21 cellular contexts compared by ENCODE assay signal in genomic region chr11:60852060-60852638, GRCh38. TPM values are rescaled to one million over a fixed set of nuclear protein-coding genes. Genes with fewer than 3 reads are reported as not detected.
DNase-seq lines count a peak whose midpoint lies in the region; ATAC-seq and TF ChIP-seq lines count a peak whose summit lies in the region.
"Had no signal": no experiment of that assay in that cellular context is flagged by ENCODE, and none has a peak within 500 bp of the region (broad histone marks: within the 10 kb centered on the region; RNA-seq: fewer than 3 reads in every experiment).

No MANE protein-coding gene starts in this region.

- H3K4me1 ChIP-seq in Peyer's patch (peaks cover 0 to 3% (median 0%) of the 10 kb centered on the region in 4 donors), iPS DF 6.9 (ENCODE audit: control insufficient read depth, insufficient read depth, low read length) (peaks cover 2% of the 10 kb centered on the region; the same call in 1 of the 2 replicates), muscle layer of duodenum (ENCODE audit: control insufficient read depth in 1 of 2, insufficient read depth in 2 of 2, low read length in 2 of 2) (no peaks in the 10 kb centered on the region), mammary epithelial cell (ENCODE audit: insufficient read depth, low read length) (no peaks in the 10 kb centered on the region)
- H3K4me1 ChIP-seq: psoas muscle had no signal

- no peak overlapping the region for H3K4me2 ChIP-seq in mammary epithelial cell (ENCODE audit: insufficient read depth, low read depth, low read length)
- H3K4me2 ChIP-seq: BLaER1 had no signal

- in situ Hi-C loops in mammary epithelial cell (cut with MboI; ENCODE audit: low sequenced_read_pairs in 2 of 2) = no loop called here

- WGBS in iPS DF 6.9 (ENCODE audit: insufficient coverage, insufficient read length) = no CpG with 5 or more reads among the region's 36 CpGs
- WGBS in mammary epithelial cell (ENCODE audit: low coverage, missing lambda C conversion rate) = 86% methylated on average over 36 of the region's 36 CpGs

- H3K4me3 Mint-ChIP-seq in Calu3 (ENCODE audit: low read depth, unreplicated experiment) = peak overlapping the region; percentile 52
- H3K4me3 Mint-ChIP-seq: memory B cell, nephron had no signal

- H3K27ac Mint-ChIP-seq in Calu3 (ENCODE audit: unreplicated experiment) = no peak overlapping the region
- H3K27ac Mint-ChIP-seq: memory B cell, nephron had no signal

- peaks cover 0 to 36% (median 0%) of the 10 kb centered on the region in 3 donors for H3K36me3 ChIP-seq in Peyer's patch
- H3K36me3 ChIP-seq in iPS DF 6.9 (ENCODE audit: control insufficient read depth, insufficient read depth, low read length) = peaks cover 21% of the 10 kb centered on the region
- peaks cover 19 to 53% of the 10 kb centered on the region in 2 donors for H3K36me3 ChIP-seq in muscle layer of duodenum (ENCODE audit: control insufficient read depth in 1 of 2, insufficient read depth in 2 of 2, low read length in 2 of 2)
- H3K36me3 ChIP-seq in mammary epithelial cell (ENCODE audit: insufficient read depth, low read length) = peaks cover 2% of the 10 kb centered on the region

- H3K4me3 ChIP-seq in Peyer's patch (peak overlapping the region in 3 of 4 donors; percentile 18 to 63 (median 59)), iPS DF 6.9 (ENCODE audit: low read length) (peak overlapping the region; percentile 12; the same call in 1 of the 2 replicates), muscle layer of duodenum (ENCODE audit: low read depth in 1 of 2, low read length in 2 of 2) (peak overlapping the region; percentile 2 to 26), mammary epithelial cell (replicated peaks in 1 of 3; ENCODE audit: insufficient read depth in 1 of 3, low read depth in 2 of 3, low read length in 3 of 3) (no peak overlapping the region)
- H3K4me3 ChIP-seq: BLaER1, psoas muscle, spleen had no signal

- H3K9me3 Mint-ChIP-seq in Calu3 (ENCODE audit: low read depth, unreplicated experiment) = no peaks in the 10 kb centered on the region
- H3K9me3 Mint-ChIP-seq: memory B cell, nephron had no signal

- H2AFZ ChIP-seq in mammary epithelial cell (ENCODE audit: low read depth, low read length) = no peak overlapping the region

- H3K9ac ChIP-seq in mammary epithelial cell (ENCODE audit: insufficient read depth, low read length) = no peak overlapping the region
- H3K9ac ChIP-seq: BLaER1 had no signal

- H3K79me2 ChIP-seq in mammary epithelial cell (ENCODE audit: insufficient read depth, low read length) = peaks cover 8% of the 10 kb centered on the region

- no peaks in the 10 kb centered on the region for H3K9me3 ChIP-seq in Peyer's patch
- H3K9me3 ChIP-seq in iPS DF 6.9 (ENCODE audit: control insufficient read depth, insufficient read depth, low read length) = no peaks in the 10 kb centered on the region
- no peaks in the 10 kb centered on the region for H3K9me3 ChIP-seq in muscle layer of duodenum (ENCODE audit: control insufficient read depth in 1 of 2, low read length in 2 of 2)
- H3K9me3 ChIP-seq in mammary epithelial cell (replicated peaks; ENCODE audit: insufficient read depth, low read length) = no peaks in the 10 kb centered on the region
- H3K9me3 ChIP-seq: psoas muscle, spleen had no signal

- peak overlapping the region in 3 of 4 donors; percentile 68 to 92 (median 89) for H3K27ac ChIP-seq in Peyer's patch
- H3K27ac ChIP-seq in iPS DF 6.9 (ENCODE audit: low read length) = no peak overlapping the region
- peak overlapping the region; percentile 45 for H3K27ac ChIP-seq in muscle layer of duodenum (ENCODE audit: low read length)
- H3K27ac ChIP-seq in mammary epithelial cell (ENCODE audit: insufficient read depth, low read depth, low read length) = no peak overlapping the region
- H3K27ac ChIP-seq: BLaER1, HL-60, psoas muscle, spleen had no signal

- CTCF ChIA-PET in Calu3 (lab: Charles Lee) = interaction anchor here (0.5 to 1.0 kb wide), 3 partner anchors 21 to 309 kb away, joined by 3 read pairs; no protein-coding TSS in a partner anchor
- CTCF ChIA-PET in mammary epithelial cell (lab: Charles Lee; ENCODE audit: low non-redundant PET) = no interaction called here

- ATAC-seq in GM21723 (IDR thresholded peaks at IDR 0.05; ENCODE audit: unreplicated experiment) = no peak
- ATAC-seq: psoas muscle had no signal

- H3K36me3 Mint-ChIP-seq in Calu3 (ENCODE audit: insufficient read depth, unreplicated experiment) = peaks cover 44% of the 10 kb centered on the region

- H3K27me3 Mint-ChIP-seq in Calu3 (ENCODE audit: unreplicated experiment) = peaks cover 24% of the 10 kb centered on the region
- H3K27me3 Mint-ChIP-seq: memory B cell had no signal

- BruUV-seq in Calu3 (replicated peaks; lab: Mats Ljungman, UMichigan) (no TSS peak), mammary epithelial cell (replicated peaks; lab: Mats Ljungman, UMichigan) (no TSS peak)

- H3K27me3 ChIP-seq in Peyer's patch (no peaks in the 10 kb centered on the region), iPS DF 6.9 (ENCODE audit: control insufficient read depth, insufficient read depth, low read length) (0 out of 2 replicates have a peak, but pooled peaks cover 1% of the 10 kb centered on the region), muscle layer of duodenum (ENCODE audit: low read depth, low read length) (no peaks in the 10 kb centered on the region), mammary epithelial cell (ENCODE audit: insufficient read depth, low read length) (no peaks in the 10 kb centered on the region)
- H3K27me3 ChIP-seq: BLaER1, spleen had no signal

- intact Hi-C loops in Calu3 (cut with micrococcal nuclease; ENCODE audit: unreplicated experiment) = no loop called here
- intact Hi-C loops in mammary epithelial cell (cut with micrococcal nuclease) = no loop called here

- peak; percentile 60 to 64 for TF ChIP-seq POLR2A in Peyer's patch (IDR thresholded peaks at IDR 0.05)

- dilution Hi-C loops in mammary epithelial cell (cut with HindIII; ENCODE audit: low sequenced_read_pairs) = no loop called here

- DNase-seq in Calu3 (peak; percentile 39), Peyer's patch (peak in 2 of 3 donors; percentile 91 to 93), iPS DF 6.9 (ENCODE audit: low read depth, low spot score) (no peak), mammary epithelial cell (no peak), NCI-H748 (lab: John Stamatoyannopoulos, UW; ENCODE audit: unreplicated experiment) (no peak), NCI-H69 (lab: John Stamatoyannopoulos, UW) (no peak)
- DNase-seq: activated CD4-positive, alpha-beta T cell treated with anti-CD3 and anti-CD28 coated beads, Interleukin-2, amount 50 U/mL, for 48 hours; activated T-cell treated with anti-CD3 and anti-CD28 coated beads for 4 hours; NCI-H1048; NCI-H524 treated with DMSO at 0.1 percent for 48 hours; spleen; substantia nigra had no signal

- no peak for TF ChIP-seq CTCF in Calu3 (IDR thresholded peaks at IDR 0.05; ENCODE audit: unreplicated experiment)
- TF ChIP-seq CTCF in Peyer's patch (IDR thresholded peaks at IDR 0.05) = peak in 1 of 6 experiments; percentile 31
- no peak for TF ChIP-seq CTCF in mammary epithelial cell (conservative IDR thresholded peaks at IDR 0.05 in 1 of 2, IDR thresholded peaks at IDR 0.05 in 1 of 2; ENCODE audit: extremely low read depth in 1 of 2, insufficient read depth in 1 of 2, low read depth in 1 of 2, low read length in 2 of 2)

- H3K4me1 Mint-ChIP-seq in Calu3 (ENCODE audit: low read depth, unreplicated experiment) = peaks cover 9% of the 10 kb centered on the region

- no peaks in the 10 kb centered on the region for H4K20me1 ChIP-seq in mammary epithelial cell (ENCODE audit: insufficient read depth, low read length)

RNA-seq across cellular contexts. Expression of gene PTGDR2, which starts 3.6 kb away (rescaled TPM):
- total RNA-seq in Calu3 (2022) = 0.29 and 0.31 TPM in 2 replicates
- total RNA-seq in Peyer's patch = 10 to 100 TPM in 1 of 4 donors, 1 to 10 TPM in 3; 1.5 to 18.2 (median 2.6) TPM
- not detected for total RNA-seq in mammary epithelial cell
- polyA plus RNA-seq in mammary epithelial cell = 0.01 TPM
- polyA minus RNA-seq in mammary epithelial cell = not detected
- polyA plus RNA-seq: keratinocyte had no signal

RNA-seq across cellular contexts. Expression of gene CCDC86, which starts 10.2 kb away (rescaled TPM):
- total RNA-seq in Calu3 (2022) (51.5 and 58.2 TPM in 2 replicates), Peyer's patch (10 to 100 TPM in 2 of 4 donors, 1 to 10 TPM in 2; 8.7 to 33.0 (median 12.4) TPM), mammary epithelial cell (10 to 100 TPM; 14.7 to 58.0 TPM)
- 43.1 TPM for polyA plus RNA-seq in mammary epithelial cell
- 31.8 TPM for polyA minus RNA-seq in mammary epithelial cell

RNA-seq across cellular contexts. Expression of gene ZP1, which starts 15.2 kb away (rescaled TPM):
- total RNA-seq in Calu3 (2022) (not detected in 2 replicates), Peyer's patch (1 to 10 TPM in 1 of 4 donors, not detected in 3; 2.1 TPM), mammary epithelial cell (not detected)
- polyA plus RNA-seq in mammary epithelial cell = not detected
- not detected for polyA minus RNA-seq in mammary epithelial cell
- total RNA-seq: A673, spleen had no signal
- polyA plus RNA-seq: keratinocyte had no signal

RNA-seq across cellular contexts. Expression of gene PRPF19, which starts 54.2 kb away (rescaled TPM):
- 128 and 129 TPM in 2 replicates for total RNA-seq in Calu3 (2022)
- total RNA-seq in Peyer's patch = 10 to 100 TPM; 36.1 to 53.4 (median 46.5) TPM
- total RNA-seq in mammary epithelial cell = 10 to 100 TPM; 70.0 to 93.2 TPM
- polyA plus RNA-seq in mammary epithelial cell = 93.7 TPM
- 96.3 TPM for polyA minus RNA-seq in mammary epithelial cell

Comparison
In these comparisons a context has a peak if more than half of its experiments do, and no peak if none do; other contexts are left out.
1. DNase-seq: peak in Calu3 (single experiment) and Peyer's patch (2 of 3); none in iPS DF 6.9 (single experiment), mammary epithelial cell (single experiment), NCI-H748 (single experiment) and NCI-H69 (single experiment).
2. H3K27ac ChIP-seq: peak in Peyer's patch (3 of 4) and muscle layer of duodenum (single experiment); none in iPS DF 6.9 (single experiment) and mammary epithelial cell (single experiment).
3. H3K4me3 ChIP-seq: peak in Peyer's patch (3 of 4), iPS DF 6.9 (single experiment) and muscle layer of duodenum (2 of 2); none in mammary epithelial cell (0 of 3).